Comparison of ENCODE assay signal across 8 cellular contexts in the genomic region with DNA sequence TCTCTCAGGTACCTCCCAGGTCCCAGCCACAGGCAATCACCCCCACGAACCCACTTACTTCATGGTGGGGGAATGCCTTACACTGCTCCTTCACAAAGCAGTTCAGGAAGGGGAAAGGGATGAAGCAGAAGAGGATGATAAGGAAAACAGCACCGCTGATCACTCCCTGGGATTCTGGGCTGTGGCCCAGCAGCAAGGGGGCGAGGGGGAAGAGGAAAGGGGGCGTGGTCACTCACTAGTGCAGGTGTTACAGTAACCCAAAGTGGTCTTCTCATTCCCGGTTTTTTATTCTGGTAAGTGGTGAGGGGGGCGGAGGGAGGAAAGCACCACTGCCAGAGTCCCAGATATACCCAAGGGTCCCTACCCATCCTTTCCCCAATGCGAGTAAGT. TPM values are rescaled to one million over a fixed set of nuclear protein-coding genes. Genes with fewer than 3 reads are reported as not detected.
DNase-seq lines count a peak whose midpoint lies in the region; ATAC-seq lines count a peak whose summit lies in the region.

No MANE protein-coding gene starts in this region.

- no peak overlapping the region for H3K14ac ChIP-seq in neuronal stem cell (ENCODE audit: low read length)

- no peak overlapping the region for H4K91ac ChIP-seq in neuronal stem cell (ENCODE audit: low read depth, low read length, poor library complexity)

- peaks cover 35% of the 10 kb centered on the region for H3K4me1 ChIP-seq in CD4-positive, alpha-beta memory T cell (ENCODE audit: insufficient read depth, low read length)
- no peaks in the 10 kb centered on the region for H3K4me1 ChIP-seq in endocrine pancreas (ENCODE audit: control insufficient read depth, insufficient read depth, low read length)
- peaks cover 7 to 12% of the 10 kb centered on the region in 2 donors for H3K4me1 ChIP-seq in neuronal stem cell (ENCODE audit: control insufficient read depth in 2 of 2, insufficient read depth in 1 of 2, low read depth in 1 of 2, low read length in 2 of 2)

- H2BK15ac ChIP-seq in neuronal stem cell (ENCODE audit: low read length) = no peak overlapping the region

- CTCF ChIA-PET in CD4-positive, alpha-beta memory T cell (lab: Charles Lee; ENCODE audit: partially characterized antibody) = interaction anchor here (2.3 kb wide), 1 partner anchor 34 kb away, joined by 9 read pairs; the partner anchor contains the start of gene VPS11

- peaks cover 19 to 39% of the 10 kb centered on the region in 2 donors for H3K36me3 Mint-ChIP-seq in CD4-positive, alpha-beta memory T cell

- peak overlapping the region; percentile 6 for H2AK5ac ChIP-seq in neuronal stem cell (ENCODE audit: low read depth, low read length)

- no peak overlapping the region for H3K23ac ChIP-seq in neuronal stem cell (ENCODE audit: low read depth, low read length, poor library complexity)

- H3K4me3 ChIP-seq in CD4-positive, alpha-beta memory T cell (ENCODE audit: low read length in 2 of 2) = peak overlapping the region; percentile 87 to 98
- H3K4me3 ChIP-seq in endocrine pancreas (ENCODE audit: control insufficient read depth, insufficient read depth, low read length) (peak overlapping the region; percentile 40), neuronal stem cell (ENCODE audit: low read length in 2 of 2) (peak overlapping the region; percentile 73 to 86)

- intact Hi-C loops in CD4-positive, alpha-beta memory T cell (cut with micrococcal nuclease) = loop anchor here (1.0 to 5.0 kb wide), 4 partner anchors 17 to 1959 kb away; partner anchors contain the start of genes HMBS, HYOU1 and PAFAH1B2
- intact Hi-C loops in sciatic nerve (cut with DNase I) = no loop called here

- H2BK12ac ChIP-seq in neuronal stem cell (ENCODE audit: low read length) = no peak overlapping the region

- peak overlapping the region; percentile 91 for H3K27ac ChIP-seq in CD4-positive, alpha-beta memory T cell (ENCODE audit: low read depth, low read length)
- no peak overlapping the region for H3K27ac ChIP-seq in neuronal stem cell (replicated peaks; ENCODE audit: low read length)

- H3K18ac ChIP-seq in neuronal stem cell (ENCODE audit: low read length) = peak overlapping the region; percentile 71

- no peaks in the 10 kb centered on the region for H3K9me3 ChIP-seq in CD4-positive, alpha-beta memory T cell (ENCODE audit: control insufficient read depth in 1 of 2, low read length in 2 of 2)
- H3K9me3 ChIP-seq in endocrine pancreas (ENCODE audit: control insufficient read depth, low read length) = no peaks in the 10 kb centered on the region
- no peaks in the 10 kb centered on the region for H3K9me3 ChIP-seq in neuronal stem cell (replicated peaks in 1 of 2; ENCODE audit: control insufficient read depth in 2 of 2, insufficient read depth in 1 of 2, low read depth in 1 of 2, low read length in 2 of 2)

- POLR2A ChIA-PET in CD4-positive, alpha-beta memory T cell (lab: Charles Lee; ENCODE audit: partially characterized antibody) = interaction anchor here (1.5 to 13.3 kb wide), 11 partner anchors 7 to 310 kb away, joined by 4 to 210 read pairs (median 24); partner anchors contain the start of genes ABCG4, DDX6, HINFP and HMBS

- no peaks in the 10 kb centered on the region for H3K9me3 Mint-ChIP-seq in CD4-positive, alpha-beta memory T cell

- H2BK120ac ChIP-seq in neuronal stem cell (ENCODE audit: low read depth, low read length) = no peak overlapping the region

- no CpG with 5 or more reads among the region's 7 CpGs for WGBS in neuronal stem cell (ENCODE audit: extremely low coverage in 2 of 2, insufficient read length in 2 of 2, insufficient replicate concordance in 1 of 2), 2 donors

- peak overlapping the region; percentile 69 for H2BK5ac ChIP-seq in neuronal stem cell (ENCODE audit: low read length)

- peaks cover 21 to 55% (median 42%) of the 10 kb centered on the region in 4 donors for H3K4me1 Mint-ChIP-seq in CD4-positive, alpha-beta memory T cell

- peaks cover 17% of the 10 kb centered on the region for H3K36me3 ChIP-seq in CD4-positive, alpha-beta memory T cell (ENCODE audit: insufficient read depth, low read length)
- H3K36me3 ChIP-seq in endocrine pancreas (ENCODE audit: control insufficient read depth, insufficient read depth, low read length) = no peaks in the 10 kb centered on the region
- H3K36me3 ChIP-seq in neuronal stem cell (replicated peaks in 1 of 2; ENCODE audit: control insufficient read depth in 2 of 2, insufficient read depth in 2 of 2, low read length in 2 of 2) = peaks cover 20 to 28% of the 10 kb centered on the region in 2 donors

- H3K4me3 Mint-ChIP-seq in CD4-positive, alpha-beta memory T cell = peak overlapping the region; percentile 93 to 99 (median 97)

- H3K4ac ChIP-seq in neuronal stem cell (ENCODE audit: low read length) = no peak overlapping the region

- H3K27ac Mint-ChIP-seq in CD4-positive, alpha-beta memory T cell = peak overlapping the region in 6 of 7 donors; percentile 77 to 99 (median 88)

- H3K9ac ChIP-seq in endocrine pancreas (ENCODE audit: control insufficient read depth, insufficient read depth, low read length) = peak overlapping the region; percentile 84
- peak overlapping the region; percentile 88 for H3K9ac ChIP-seq in neuronal stem cell (ENCODE audit: low read depth, low read length, poor library complexity)

- ATAC-seq in HG03097 (IDR thresholded peaks at IDR 0.05; ENCODE audit: low FRiP score, unreplicated experiment) (no peak), HG03439 (IDR thresholded peaks at IDR 0.05; ENCODE audit: unreplicated experiment) (no peak), sciatic nerve (no peak)

- DNase-seq in CD4-positive, alpha-beta memory T cell = no peak
- peak; percentile 49 for DNase-seq in NCI-H69 (lab: John Stamatoyannopoulos, UW)
- no peak for DNase-seq in neuronal stem cell (ENCODE audit: low spot score)
- DNase-seq in AG20443 (ENCODE audit: low spot score) = no peak
- no peak for DNase-seq in sciatic nerve (ENCODE audit: low spot score)

- peak overlapping the region; percentile 82 for H2AFZ ChIP-seq in neuronal stem cell (ENCODE audit: low read length)

- H4K8ac ChIP-seq in neuronal stem cell (ENCODE audit: low read depth, low read length) = no peak overlapping the region

- peak overlapping the region; percentile 95 for H3K4me2 ChIP-seq in neuronal stem cell (ENCODE audit: insufficient read depth, low read length, poor library complexity, severe bottlenecking)

- H3K79me1 ChIP-seq in neuronal stem cell (ENCODE audit: low read depth, low read length) = peaks cover 6% of the 10 kb centered on the region

- no peaks in the 10 kb centered on the region for H3K27me3 Mint-ChIP-seq in CD4-positive, alpha-beta memory T cell

- no peaks in the 10 kb centered on the region for H3K27me3 ChIP-seq in CD4-positive, alpha-beta memory T cell (ENCODE audit: insufficient read depth, low read length)
- H3K27me3 ChIP-seq in endocrine pancreas (ENCODE audit: control insufficient read depth, insufficient read depth, low read length) (no peaks in the 10 kb centered on the region), neuronal stem cell (ENCODE audit: control insufficient read depth in 3 of 3, insufficient read depth in 3 of 3, low read depth in 1 of 3, low read length in 3 of 3) (no peaks in the 10 kb centered on the region)

RNA-seq across cellular contexts. Expression of gene DPAGT1, which starts 0.7 kb away (rescaled TPM):
- 10 to 100 TPM; 52.0 to 52.3 TPM for total RNA-seq in CD4-positive, alpha-beta memory T cell
- 10 to 100 TPM; 32.9 to 52.3 TPM for polyA plus RNA-seq in CD4-positive, alpha-beta memory T cell
- 31.0 TPM for polyA plus RNA-seq in neuronal stem cell (2013, experiment 1 of 2)
- 31.0 TPM for polyA plus RNA-seq in neuronal stem cell (2013, experiment 2 of 2)
- 28.9 TPM for total RNA-seq in sciatic nerve

RNA-seq across cellular contexts. Expression of gene C2CD2L, which starts 6.2 kb away (rescaled TPM):
- 10 to 100 TPM; 35.2 to 37.5 TPM for total RNA-seq in CD4-positive, alpha-beta memory T cell
- 10 to 100 TPM in 1 of 2 donors, 1 to 10 TPM in 1; 2.6 to 13.3 TPM for polyA plus RNA-seq in CD4-positive, alpha-beta memory T cell
- 5.7 TPM for polyA plus RNA-seq in neuronal stem cell (2013, experiment 1 of 2)
- 4.9 TPM for polyA plus RNA-seq in neuronal stem cell (2013, experiment 2 of 2)
- 12.1 TPM for total RNA-seq in sciatic nerve

RNA-seq across cellular contexts. Expression of gene HMBS, which starts 16.3 kb away (rescaled TPM):
- 1 to 10 TPM; 5.1 to 5.8 TPM for total RNA-seq in CD4-positive, alpha-beta memory T cell
- polyA plus RNA-seq in CD4-positive, alpha-beta memory T cell = 10 to 100 TPM; 17.7 to 21.2 TPM
- 36.5 TPM for polyA plus RNA-seq in neuronal stem cell (2013, experiment 1 of 2)
- 37.2 TPM for polyA plus RNA-seq in neuronal stem cell (2013, experiment 2 of 2)
- total RNA-seq in sciatic nerve = 10.7 TPM

RNA-seq across cellular contexts. Expression of gene HINFP, which starts 20.4 kb away (rescaled TPM):
- 10 to 100 TPM; 70.8 to 75.3 TPM for total RNA-seq in CD4-positive, alpha-beta memory T cell
- polyA plus RNA-seq in CD4-positive, alpha-beta memory T cell = 10 to 100 TPM in 1 of 2 donors, 1 to 10 TPM in 1; 9.3 to 16.0 TPM
- polyA plus RNA-seq in neuronal stem cell (2013, experiment 1 of 2) = 22.9 TPM
- 22.7 TPM for polyA plus RNA-seq in neuronal stem cell (2013, experiment 2 of 2)
- total RNA-seq in sciatic nerve = 30.4 TPM

RNA-seq across cellular contexts. Expression of gene VPS11, which starts 33.3 kb away (rescaled TPM):
- 10 to 100 TPM; 56.2 to 61.2 TPM for total RNA-seq in CD4-positive, alpha-beta memory T cell
- polyA plus RNA-seq in CD4-positive, alpha-beta memory T cell = 10 to 100 TPM; 36.0 to 61.7 TPM
- polyA plus RNA-seq in neuronal stem cell (2013, experiment 1 of 2) = 12.6 TPM
- polyA plus RNA-seq in neuronal stem cell (2013, experiment 2 of 2) = 11.2 TPM
- total RNA-seq in sciatic nerve = 37.2 TPM

Comparison
In these comparisons a context has a peak if more than half of its experiments do, and no peak if none do; other contexts are left out.
1. H3K4me3 ChIP-seq: peak in every context shown above with its lines; median percentile 92 in CD4-positive, alpha-beta memory T cell; 80 in neuronal stem cell; 40 in endocrine pancreas.